In the genomic region with DNA sequence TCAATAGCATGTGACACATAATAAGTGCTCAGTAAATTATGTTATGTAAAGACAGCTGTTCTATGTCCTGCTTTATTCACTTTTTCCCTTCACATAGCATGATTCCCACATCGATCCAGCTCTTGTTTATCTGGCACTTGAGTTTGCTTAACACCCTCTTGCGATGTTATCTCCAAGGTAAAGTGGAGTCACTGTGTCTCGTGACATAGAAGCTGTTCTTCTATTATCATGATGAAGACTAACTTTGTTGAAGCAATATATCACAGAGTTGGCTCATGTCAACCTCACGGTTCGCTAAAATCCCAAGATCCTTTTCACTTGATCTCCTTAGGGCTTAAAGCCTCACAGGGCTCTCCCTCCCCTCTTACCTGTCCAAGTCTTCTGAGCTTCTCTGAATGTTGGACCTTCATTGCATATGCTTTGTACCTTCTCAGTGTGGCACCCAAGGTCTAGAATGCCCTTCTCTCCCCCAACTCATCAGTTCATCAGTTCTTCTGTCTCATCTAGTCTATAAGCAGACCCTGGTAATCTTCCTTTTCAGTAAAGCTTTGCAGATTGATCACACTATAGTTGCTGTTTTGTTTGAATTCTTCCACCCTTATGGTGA, we compare ENCODE assay signal across 17 cellular contexts. TPM values are rescaled to one million over a fixed set of nuclear protein-coding genes. Genes with fewer than 3 reads are reported as not detected.
DNase-seq lines count a peak whose midpoint lies in the region; ATAC-seq, FAIRE-seq and TF ChIP-seq lines count a peak whose summit lies in the region.
"Had no signal": no experiment of that assay in that cellular context is flagged by ENCODE, and none has a peak within 500 bp of the region (broad histone marks: within the 10 kb centered on the region; RNA-seq: fewer than 3 reads in every experiment).

No MANE protein-coding gene starts in this region.

- H3K27me3 ChIP-seq in ascending aorta, result no peaks in the 10 kb centered on the region
- H3K27me3 ChIP-seq in small intestine (ENCODE audit: control insufficient read depth in 2 of 2, insufficient read depth in 2 of 2, low read length in 2 of 2), result no peaks in the 10 kb centered on the region
- H3K27me3 ChIP-seq: neural progenitor cell had no signal

- H3K27ac Mint-ChIP-seq in activated CD4-positive, alpha-beta memory T cell treated with anti-CD3 and anti-CD28 coated beads, Interleukin-2, amount 10 ng/mL, durations not matched to agents 7 days and 5 days, result no peak overlapping the region
- H3K27ac Mint-ChIP-seq: activated CD4-positive, alpha-beta T cell treated with anti-CD3 and anti-CD28 coated beads, Interleukin-2, amount 10 ng/mL, durations not matched to agents 24 days and 14 days; activated naive CD8-positive, alpha-beta T cell; neural progenitor cell; stimulated activated naive CD8-positive, alpha-beta T cell treated with anti-CD3 and anti-CD28 coated beads, Interleukin-15, amount 100 ng/mL, for 72 hours had no signal

- H3K4me3 ChIP-seq in ascending aorta, result no peak overlapping the region
- no peak overlapping the region for H3K4me3 ChIP-seq in small intestine (ENCODE audit: low read depth in 1 of 2, low read length in 2 of 2)
- H3K4me3 ChIP-seq: neural progenitor cell had no signal

- WGBS in small intestine, 3 donors, result 75 to 80% (median 78%) methylated on average over 5 of the region's 5 CpGs

- intact Hi-C loops in ascending aorta (cut with DNase I), result loop anchor here (5.0 to 10.0 kb wide), 3 partner anchors 339 to 1151 kb away; a partner anchor contains a TSS

- H3K27ac ChIP-seq in ascending aorta (peak overlapping the region; percentile 85 to 92), small intestine (ENCODE audit: low read depth in 1 of 2, low read length in 1 of 2) (peak overlapping the region in 1 of 2 donors; percentile 29)
- H3K27ac ChIP-seq: neural progenitor cell had no signal

- H3K4me1 ChIP-seq in ascending aorta (peaks cover 33 to 70% of the 10 kb centered on the region in 2 donors), small intestine (ENCODE audit: control insufficient read depth in 2 of 2, insufficient read depth in 1 of 2, low read depth in 1 of 2, low read length in 1 of 2) (peaks cover 5 to 16% of the 10 kb centered on the region in 2 donors)

- H3K36me3 ChIP-seq in ascending aorta (peaks cover 0 to 8% of the 10 kb centered on the region in 2 donors), small intestine (ENCODE audit: control insufficient read depth in 2 of 2, insufficient read depth in 2 of 2, low read length in 2 of 2) (peaks cover 0 to 5% of the 10 kb centered on the region in 2 donors)
- H3K36me3 ChIP-seq: neural progenitor cell had no signal

- POLR2A ChIA-PET in activated CD4-positive, alpha-beta memory T cell treated with anti-CD3 and anti-CD28 coated beads, Interleukin-2, amount 10 ng/mL, durations not matched to agents 7 days and 5 days (lab: Charles Lee), result no interaction called here

- FAIRE-seq in small intestine (lab: Jason Lieb, UNC), result no peak
- FAIRE-seq: HTR-8/SVneo, TTC549 had no signal

- H3K36me3 Mint-ChIP-seq in activated CD4-positive, alpha-beta memory T cell treated with anti-CD3 and anti-CD28 coated beads, Interleukin-2, amount 10 ng/mL, durations not matched to agents 7 days and 5 days (ENCODE audit: low read depth), result no peaks in the 10 kb centered on the region

- DNase-seq in DMS79 treated with DMSO at 0.1 percent for 48 hours (lab: John Stamatoyannopoulos, UW), result peak; percentile 69
- DNase-seq in NCI-H146 treated with DMSO at 0.1 percent for 48 hours (lab: John Stamatoyannopoulos, UW; ENCODE audit: unreplicated experiment), result peak; percentile 88
- DNase-seq in ascending aorta (ENCODE audit: low spot score in 2 of 2), result no peak
- DNase-seq in small intestine, result peak; percentile 32
- no peak for DNase-seq in activated CD4-positive, alpha-beta memory T cell treated with anti-CD3 and anti-CD28 coated beads, Interleukin-2, amount 10 ng/mL, durations not matched to agents 7 days and 5 days
- no peak for DNase-seq in LoVo (ENCODE audit: low spot score)
- DNase-seq: activated CD4-positive, alpha-beta T cell treated with anti-CD3 and anti-CD28 coated beads, Interleukin-2, amount 10 ng/mL, durations not matched to agents 24 days and 14 days; activated T-cell treated with anti-CD3 and anti-CD28 coated beads for 4 hours; NCI-H2171 treated with DMSO at 0.1 percent for 48 hours; stimulated activated naive CD8-positive, alpha-beta T cell treated with anti-CD3 and anti-CD28 coated beads, Interleukin-15, amount 100 ng/mL, for 72 hours had no signal

- H3K9me3 ChIP-seq in ascending aorta (no peaks in the 10 kb centered on the region), small intestine (ENCODE audit: control insufficient read depth, low read depth) (no peaks in the 10 kb centered on the region)

- no peak for TF ChIP-seq CTCF in ascending aorta (IDR thresholded peaks at IDR 0.05)

- CTCF ChIA-PET in activated CD4-positive, alpha-beta memory T cell treated with anti-CD3 and anti-CD28 coated beads, Interleukin-2, amount 10 ng/mL, durations not matched to agents 7 days and 5 days (lab: Charles Lee), result no interaction called here

- H3K4me3 Mint-ChIP-seq in activated CD4-positive, alpha-beta memory T cell treated with anti-CD3 and anti-CD28 coated beads, Interleukin-2, amount 10 ng/mL, durations not matched to agents 7 days and 5 days, result no peak overlapping the region
- H3K4me3 Mint-ChIP-seq: activated CD4-positive, alpha-beta T cell treated with anti-CD3 and anti-CD28 coated beads, Interleukin-2, amount 10 ng/mL, durations not matched to agents 24 days and 14 days; activated naive CD8-positive, alpha-beta T cell; neural progenitor cell; stimulated activated naive CD8-positive, alpha-beta T cell treated with anti-CD3 and anti-CD28 coated beads, Interleukin-15, amount 100 ng/mL, for 72 hours had no signal

- no peak for ATAC-seq in HG03108 (IDR thresholded peaks at IDR 0.05; ENCODE audit: unreplicated experiment)
- ATAC-seq: HCT116; SK-N-SH treated with all-trans-retinoic acid at 6 μM for 48 hours; stimulated activated naive CD8-positive, alpha-beta T cell treated with anti-CD3 and anti-CD28 coated beads, Interleukin-15, amount 100 ng/mL, for 72 hours had no signal

- H3K27me3 Mint-ChIP-seq in activated CD4-positive, alpha-beta memory T cell treated with anti-CD3 and anti-CD28 coated beads, Interleukin-2, amount 10 ng/mL, durations not matched to agents 7 days and 5 days, result peaks cover 2% of the 10 kb centered on the region
- H3K27me3 Mint-ChIP-seq: activated naive CD8-positive, alpha-beta T cell; stimulated activated naive CD8-positive, alpha-beta T cell treated with anti-CD3 and anti-CD28 coated beads, Interleukin-15, amount 100 ng/mL, for 72 hours had no signal

- H3K4me1 Mint-ChIP-seq in activated CD4-positive, alpha-beta memory T cell treated with anti-CD3 and anti-CD28 coated beads, Interleukin-2, amount 10 ng/mL, durations not matched to agents 7 days and 5 days, result no peaks in the 10 kb centered on the region
- H3K4me1 Mint-ChIP-seq: activated CD4-positive, alpha-beta T cell treated with anti-CD3 and anti-CD28 coated beads, Interleukin-2, amount 10 ng/mL, durations not matched to agents 24 days and 14 days; stimulated activated naive CD8-positive, alpha-beta T cell treated with anti-CD3 and anti-CD28 coated beads, Interleukin-15, amount 100 ng/mL, for 72 hours had no signal

- no peaks in the 10 kb centered on the region for H3K9me3 Mint-ChIP-seq in activated CD4-positive, alpha-beta memory T cell treated with anti-CD3 and anti-CD28 coated beads, Interleukin-2, amount 10 ng/mL, durations not matched to agents 7 days and 5 days
- H3K9me3 Mint-ChIP-seq: activated CD4-positive, alpha-beta T cell treated with anti-CD3 and anti-CD28 coated beads, Interleukin-2, amount 10 ng/mL, durations not matched to agents 24 days and 14 days; neural progenitor cell; stimulated activated naive CD8-positive, alpha-beta T cell treated with anti-CD3 and anti-CD28 coated beads, Interleukin-15, amount 100 ng/mL, for 72 hours had no signal

RNA-seq across cellular contexts. Expression of a gene that starts 38.0 kb away (rescaled TPM):
- total RNA-seq in ascending aorta, result 33.0 TPM
- 10 to 100 TPM; 10.7 to 17.8 (median 12.5) TPM for polyA plus RNA-seq in small intestine
- total RNA-seq in activated CD4-positive, alpha-beta memory T cell treated with anti-CD3 and anti-CD28 coated beads, Interleukin-2, amount 10 ng/mL, durations not matched to agents 7 days and 5 days, result under 1 TPM; 0.43 to 0.65 TPM
- total RNA-seq: activated CD4-positive, alpha-beta T cell treated with anti-CD3 and anti-CD28 coated beads, Interleukin-2, amount 10 ng/mL, durations not matched to agents 24 days and 14 days had no signal

Comparison
In these comparisons a context has a peak if more than half of its experiments do, and no peak if none do; other contexts are left out.
1. DNase-seq: peak in DMS79 treated with DMSO at 0.1 percent for 48 hours (single experiment), NCI-H146 treated with DMSO at 0.1 percent for 48 hours (single experiment) and small intestine (single experiment); none in ascending aorta (0 of 2), activated CD4-positive, alpha-beta memory T cell treated with anti-CD3 and anti-CD28 coated beads, Interleukin-2, amount 10 ng/mL, durations not matched to agents 7 days and 5 days (single experiment) and LoVo (single experiment).
2. RNA of a gene that starts 38.0 kb away (total RNA-seq): 33.0 TPM in ascending aorta (single experiment); 0.43 to 0.65 TPM in activated CD4-positive, alpha-beta memory T cell treated with anti-CD3 and anti-CD28 coated beads, Interleukin-2, amount 10 ng/mL, durations not matched to agents 7 days and 5 days; every median in the first group is over 10 times any median in the second.